11 cellular contexts compared by ENCODE assay signal in the genomic region with DNA sequence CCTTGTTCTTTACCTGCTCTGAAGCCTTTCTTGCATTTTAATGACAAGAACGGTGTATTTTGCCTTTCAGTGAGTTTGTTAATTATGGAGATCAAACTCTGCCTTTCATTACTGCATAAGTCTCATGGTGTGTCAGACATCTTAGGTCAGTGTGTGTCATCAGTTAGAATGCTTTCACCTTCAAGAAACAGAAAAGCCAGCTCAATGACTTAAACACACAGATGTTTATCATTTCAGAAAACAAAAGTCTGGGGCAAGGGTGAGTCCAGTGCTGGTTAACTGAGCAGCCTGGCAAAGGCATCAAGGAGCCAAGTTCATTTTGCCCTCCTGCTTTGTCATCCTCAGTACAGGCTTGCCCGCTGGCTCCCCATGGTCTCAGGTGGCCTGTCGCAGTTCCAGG. TPM values are rescaled to one million over a fixed set of nuclear protein-coding genes. Genes with fewer than 3 reads are reported as not detected.
DNase-seq lines count a peak whose midpoint lies in the region; ATAC-seq and TF ChIP-seq lines count a peak whose summit lies in the region.
"Had no signal": no experiment of that assay in that cellular context is flagged by ENCODE, and none has a peak within 500 bp of the region (broad histone marks: within the 10 kb centered on the region; RNA-seq: fewer than 3 reads in every experiment).

No MANE protein-coding gene starts in this region.

- H3K79me2 ChIP-seq in GM23248 (ENCODE audit: insufficient read depth): peaks cover 98% of the 10 kb centered on the region

- 0 out of 2 replicates have a peak, but pooled peaks cover 4% of the 10 kb centered on the region for H4K20me1 ChIP-seq in GM23248 (ENCODE audit: insufficient read depth)

- in situ Hi-C loops in GM23248 (cut with MboI): no loop called here

- H3K27ac ChIP-seq in AG04450 (ENCODE audit: low read depth, low read length) (peak overlapping the region; percentile 41), GM23248 (peak overlapping the region; percentile 99), foreskin keratinocyte (peak overlapping the region; percentile 15)

- H3K9ac ChIP-seq in GM23248: peak overlapping the region; percentile 42; the same call in 1 of the 2 replicates

- no peak for DNase-seq in AG04450 (ENCODE audit: low read depth, low spot score)
- peak; percentile 88 for DNase-seq in GM23248
- no peak for DNase-seq in activated CD8-positive, alpha-beta T cell treated with anti-CD3 and anti-CD28 coated beads, Interleukin-2, amount 10 ng/mL, durations not matched to agents 7 days and 5 days
- DNase-seq in foreskin keratinocyte: peak in 1 of 2 donors; percentile 66
- no peak for DNase-seq in NCI-H1092 treated with DMSO at 0.1 percent for 48 hours (lab: John Stamatoyannopoulos, UW)
- DNase-seq in mesothelial cell of epicardium (ENCODE audit: low spot score in 2 of 2, unreplicated experiment in 2 of 2): no peak
- DNase-seq: DMS 273 treated with DMSO at 0.1 percent for 48 hours, left ventricle myocardium superior, NCI-H1048 had no signal

- CTCF ChIA-PET in AG04450 (lab: Charles Lee): interaction anchor here (0.6 to 2.9 kb wide), 5 partner anchors 10 to 98 kb away, joined by 3 to 10 read pairs (median 4); no protein-coding TSS in a partner anchor
- CTCF ChIA-PET in activated CD8-positive, alpha-beta T cell treated with anti-CD3 and anti-CD28 coated beads, Interleukin-2, amount 10 ng/mL, durations not matched to agents 7 days and 5 days (lab: Charles Lee): interaction anchor here (1.0 to 3.5 kb wide), 8 partner anchors 9 to 234 kb away, joined by 3 to 42 read pairs (median 8); partner anchors contain the start of genes CCDC85B and PACS1

- H3K27me3 ChIP-seq in AG04450 (ENCODE audit: control insufficient read depth, insufficient read depth, low read length) (no peaks in the 10 kb centered on the region), GM23248 (replicated peaks; ENCODE audit: insufficient read depth) (no peaks in the 10 kb centered on the region), foreskin keratinocyte (no peaks in the 10 kb centered on the region)

- H3K4me1 ChIP-seq in GM23248 (ENCODE audit: insufficient read depth) (peaks cover 64% of the 10 kb centered on the region), foreskin keratinocyte (peaks cover 39% of the 10 kb centered on the region)

- no peaks in the 10 kb centered on the region for H3K9me2 ChIP-seq in GM23248 (ENCODE audit: insufficient read depth)

- peaks cover 68% of the 10 kb centered on the region for H3F3A ChIP-seq in GM23248 (ENCODE audit: insufficient read depth)

- POLR2A ChIA-PET in AG04450 (lab: Yijun Ruan, JAX): no interaction called here
- POLR2A ChIA-PET in activated CD8-positive, alpha-beta T cell treated with anti-CD3 and anti-CD28 coated beads, Interleukin-2, amount 10 ng/mL, durations not matched to agents 7 days and 5 days (lab: Charles Lee): interaction anchor here (1.9 kb wide), 1 partner anchor 9 kb away, joined by 8 read pairs; no protein-coding TSS in a partner anchor

- no peak for ATAC-seq in activated CD8-positive, alpha-beta T cell treated with anti-CD3 and anti-CD28 coated beads, Interleukin-2, amount 10 ng/mL, durations not matched to agents 7 days and 5 days
- peak; percentile 47 for ATAC-seq in foreskin keratinocyte
- no peak for ATAC-seq in GM21367 (IDR thresholded peaks at IDR 0.05; ENCODE audit: unreplicated experiment)
- ATAC-seq in HG02571 (IDR thresholded peaks at IDR 0.05; ENCODE audit: unreplicated experiment): no peak
- ATAC-seq: left ventricle myocardium superior had no signal

- H2AFZ ChIP-seq in GM23248: no peak overlapping the region

- H3K4me3 ChIP-seq in AG04450 (ENCODE audit: low read depth, low read length): no peak overlapping the region
- H3K4me3 ChIP-seq in GM23248: peak overlapping the region; percentile 16; the same call in 1 of the 2 replicates

- H3K4me2 ChIP-seq in GM23248 (ENCODE audit: unreplicated experiment): peak overlapping the region; percentile 58

- H3K9me3 Mint-ChIP-seq in activated CD8-positive, alpha-beta T cell treated with anti-CD3 and anti-CD28 coated beads, Interleukin-2, amount 10 ng/mL, durations not matched to agents 7 days and 5 days (ENCODE audit: insufficient read depth): no peaks in the 10 kb centered on the region
- no peaks in the 10 kb centered on the region for H3K9me3 Mint-ChIP-seq in mesothelial cell of epicardium

- no peaks in the 10 kb centered on the region for H3K27me3 Mint-ChIP-seq in activated CD8-positive, alpha-beta T cell treated with anti-CD3 and anti-CD28 coated beads, Interleukin-2, amount 10 ng/mL, durations not matched to agents 7 days and 5 days (ENCODE audit: low read depth)
- no peaks in the 10 kb centered on the region for H3K27me3 Mint-ChIP-seq in mesothelial cell of epicardium (ENCODE audit: low read depth)

- peaks cover 5% of the 10 kb centered on the region for H3K36me3 Mint-ChIP-seq in activated CD8-positive, alpha-beta T cell treated with anti-CD3 and anti-CD28 coated beads, Interleukin-2, amount 10 ng/mL, durations not matched to agents 7 days and 5 days (ENCODE audit: low read depth)
- no peaks in the 10 kb centered on the region for H3K36me3 Mint-ChIP-seq in mesothelial cell of epicardium

- peak overlapping the region; percentile 4 for H3K27ac Mint-ChIP-seq in activated CD8-positive, alpha-beta T cell treated with anti-CD3 and anti-CD28 coated beads, Interleukin-2, amount 10 ng/mL, durations not matched to agents 7 days and 5 days
- no peak overlapping the region for H3K27ac Mint-ChIP-seq in mesothelial cell of epicardium

- peaks cover 50% of the 10 kb centered on the region for H3K4me1 Mint-ChIP-seq in activated CD8-positive, alpha-beta T cell treated with anti-CD3 and anti-CD28 coated beads, Interleukin-2, amount 10 ng/mL, durations not matched to agents 7 days and 5 days (ENCODE audit: low read depth)
- peaks cover 37% of the 10 kb centered on the region for H3K4me1 Mint-ChIP-seq in mesothelial cell of epicardium

- H3K36me3 ChIP-seq in GM23248 (ENCODE audit: low read depth): no peaks in the 10 kb centered on the region

- H3K9me3 ChIP-seq in AG04450 (ENCODE audit: control insufficient read depth, insufficient read depth, low read length): no peaks in the 10 kb centered on the region
- no peaks in the 10 kb centered on the region for H3K9me3 ChIP-seq in GM23248 (ENCODE audit: low read depth)

- WGBS in GM23248 (ENCODE audit: low coverage in 1 of 2, low lambda C conversion rate in 2 of 2, missing lambda C conversion rate in 2 of 2), 2 experiments: 48 to 49% methylated on average over 3 of the region's 3 CpGs

- TF ChIP-seq CTCF in AG04450 (IDR thresholded peaks at IDR 0.05; ENCODE audit: low read depth, low read length): no peak
- no peak for TF ChIP-seq CTCF in foreskin keratinocyte (conservative IDR thresholded peaks at IDR 0.05)
- no peak for TF ChIP-seq CTCF in mesothelial cell of epicardium (IDR thresholded peaks at IDR 0.05; ENCODE audit: unreplicated experiment)

- H3K4me3 Mint-ChIP-seq in activated CD8-positive, alpha-beta T cell treated with anti-CD3 and anti-CD28 coated beads, Interleukin-2, amount 10 ng/mL, durations not matched to agents 7 days and 5 days: no peak overlapping the region
- no peak overlapping the region for H3K4me3 Mint-ChIP-seq in mesothelial cell of epicardium

RNA-seq across cellular contexts. Expression of gene PACS1, which starts 54.5 kb away (rescaled TPM):
- polyA plus RNA-seq in AG04450 (2011; rRNA removed) (27.1 and 32.5 TPM in 2 replicates), GM23248 (2016; fragmentation: Nextera tagmentation; extraction: Ambion mirVana) (33.2 and 36.0 TPM in 2 replicates), foreskin keratinocyte (21.4 and 22.4 TPM in 2 replicates)
- polyA minus RNA-seq in AG04450 (2011; rRNA and poly(A)+ RNA removed): 83.4 and 117 TPM in 2 replicates
- 44.6 and 48.9 TPM in 2 replicates for total RNA-seq in GM23248 (2014; rRNA removed; shearing (Covaris generic))
- total RNA-seq in activated CD8-positive, alpha-beta T cell treated with anti-CD3 and anti-CD28 coated beads, Interleukin-2, amount 10 ng/mL, durations not matched to agents 7 days and 5 days: 10 to 100 TPM; 84.6 to 91.6 TPM
- total RNA-seq in foreskin keratinocyte (23.6 and 28.1 TPM in 2 replicates), mesothelial cell of epicardium (81.6 to 88.0 TPM (median 87.0 TPM) in 3 replicates)

Comparison
In these comparisons a context has a peak if more than half of its experiments do, and no peak if none do; other contexts are left out.
1. H3K27ac ChIP-seq: peak in every context shown above with its lines; median percentile 99 in GM23248; 41 in AG04450; 15 in foreskin keratinocyte.